15 cellular contexts compared by ENCODE assay signal in the genomic region with DNA sequence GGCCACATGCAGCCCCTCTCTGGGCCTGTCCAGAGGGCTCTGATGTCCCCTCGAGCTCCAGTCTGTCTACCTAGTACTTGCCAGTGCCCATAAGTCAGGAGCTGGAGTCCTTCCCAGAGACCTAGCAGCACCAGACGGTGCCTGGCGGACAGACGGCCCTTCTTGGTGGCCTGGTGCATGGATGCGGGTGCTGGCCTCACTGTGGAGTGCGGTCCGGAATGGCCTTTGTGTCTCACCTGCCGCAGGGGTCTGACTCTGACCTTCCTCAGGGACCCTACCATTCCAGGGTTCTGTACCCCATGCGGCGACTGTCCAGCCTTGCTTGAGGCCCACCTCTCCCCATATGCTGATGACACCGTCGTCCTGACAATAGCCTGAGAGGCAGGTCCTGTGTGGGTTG. TPM values are rescaled to one million over a fixed set of nuclear protein-coding genes. Genes with fewer than 3 reads are reported as not detected.
"Had no signal": no experiment of that assay in that cellular context is flagged by ENCODE, and none has a peak within 500 bp of the region (broad histone marks: within the 10 kb centered on the region; RNA-seq: fewer than 3 reads in every experiment).

No MANE protein-coding gene starts in this region.

- H3K27me3 ChIP-seq: esophagus muscularis mucosa, transverse colon had no signal

- H3K4me3 ChIP-seq: dorsolateral prefrontal cortex, esophagus muscularis mucosa, lung, smooth muscle cell, transverse colon had no signal

- H3K36me3 ChIP-seq: esophagus muscularis mucosa, neutrophil, transverse colon had no signal

- H3K27me3 Mint-ChIP-seq: activated naive CD8-positive, alpha-beta T cell; naive thymus-derived CD4-positive, alpha-beta T cell had no signal

- H3K27ac Mint-ChIP-seq: activated B cell treated with CpG ODN at 0.5 μM for 24 hours; activated naive CD8-positive, alpha-beta T cell; naive thymus-derived CD4-positive, alpha-beta T cell; stimulated activated memory B cell treated with anti-CD40 and anti-IgM and Interleukin-4, amounts not matched to agents 10 μg/mL and 1 μg/mL and 100 μg/mL, for 72 hours; T-helper 1 cell treated with Interleukin-12 subunit alpha and Interleukin-12 subunit beta and Interleukin-4 antibody, amounts not matched to agents 30 μg/mL and 1 μg/mL, for 36 hours had no signal

- H3K9me3 ChIP-seq: neutrophil, transverse colon had no signal

- H3K27ac ChIP-seq: dorsolateral prefrontal cortex, esophagus muscularis mucosa, neutrophil, transverse colon had no signal

- H3K4me3 Mint-ChIP-seq: activated B cell treated with CpG ODN at 0.5 μM for 24 hours; activated naive CD8-positive, alpha-beta T cell; activated T-cell treated with anti-CD3 and anti-CD28 coated beads, Interleukin-2, amount 50 U/mL, for 4 hours; naive thymus-derived CD4-positive, alpha-beta T cell; stimulated activated memory B cell treated with anti-CD40 and anti-IgM and Interleukin-4, amounts not matched to agents 10 μg/mL and 1 μg/mL and 100 μg/mL, for 72 hours; T-helper 1 cell treated with Interleukin-12 subunit alpha and Interleukin-12 subunit beta and Interleukin-4 antibody, amounts not matched to agents 30 μg/mL and 1 μg/mL, for 36 hours had no signal

- H3K4me2 ChIP-seq: smooth muscle cell had no signal

- ATAC-seq: activated T-cell treated with anti-CD3 and anti-CD28 coated beads, Interleukin-2, amount 50 U/mL, for 4 hours; naive thymus-derived CD4-positive, alpha-beta T cell; stimulated activated memory B cell treated with anti-CD40 and anti-IgM and Interleukin-4, amounts not matched to agents 10 μg/mL and 1 μg/mL and 100 μg/mL, for 72 hours had no signal

- DNase-seq: activated B cell treated with CpG ODN at 0.5 μM for 24 hours; activated CD4-positive, alpha-beta T cell treated with anti-CD3 and anti-CD28 coated beads, Interleukin-2, amount 50 U/mL, for 1 hour; activated gamma-delta T cell; activated T-cell treated with anti-CD3 and anti-CD28 coated beads, Interleukin-2, amount 50 U/mL, for 4 hours; glutamatergic neuron; naive thymus-derived CD4-positive, alpha-beta T cell; transverse colon had no signal

RNA-seq across cellular contexts. Expression of gene SMIM38, which starts 29.4 kb away (rescaled TPM):
- polyA plus RNA-seq: naive thymus-derived CD4-positive, alpha-beta T cell; smooth muscle cell had no signal
